In genomic region chr1:10575616-10576015, GRCh38 we compare ENCODE assay signal across 12 cellular contexts.
DNase-seq lines count a peak whose midpoint lies in the region; ATAC-seq, FAIRE-seq and TF ChIP-seq lines count a peak whose summit lies in the region.
"Had no signal": no experiment of that assay in that cellular context is flagged by ENCODE, and none has a peak within 500 bp of the region (broad histone marks: within the 10 kb centered on the region; RNA-seq: fewer than 3 reads in every experiment).

No MANE protein-coding gene starts in this region.

- POLR2A ChIA-PET in AG04450 (lab: Yijun Ruan, JAX): no interaction called here

- no peak for ATAC-seq in HG03460 (IDR thresholded peaks at IDR 0.05; ENCODE audit: unreplicated experiment)
- no peak for ATAC-seq in GM21367 (IDR thresholded peaks at IDR 0.05; ENCODE audit: unreplicated experiment)

- peak; percentile 26 for DNase-seq in AG04450 (ENCODE audit: low read depth, low spot score)
- DNase-seq in HT1080 (ENCODE audit: low read depth): peak; percentile 85
- DNase-seq in astrocyte (ENCODE audit: low read depth): peak; percentile 80
- peak; percentile 56 for DNase-seq in glomerular visceral epithelial cell (ENCODE audit: extremely low spot score)
- no peak for DNase-seq in T-helper 9 cell
- DNase-seq in C1 segment of cervical spinal cord (lab: John Stamatoyannopoulos, UW): no peak
- DNase-seq: NCI-H2029 treated with DMSO at 0.1 percent for 48 hours had no signal

- peaks cover 18% of the 10 kb centered on the region for H3K4me1 Mint-ChIP-seq in astrocyte (ENCODE audit: low read depth, unreplicated experiment)
- H3K4me1 Mint-ChIP-seq: B cell had no signal

- H3K27ac Mint-ChIP-seq in astrocyte (ENCODE audit: unreplicated experiment): peak overlapping the region; percentile 89
- H3K27ac Mint-ChIP-seq: B cell, brain, progenitor cell of endocrine pancreas had no signal

- no peaks in the 10 kb centered on the region for H3K79me2 ChIP-seq in astrocyte (ENCODE audit: insufficient read depth, low read length)

- CTCF ChIA-PET in AG04450 (lab: Charles Lee): no interaction called here

- no peaks in the 10 kb centered on the region for H3K36me3 ChIP-seq in astrocyte (ENCODE audit: insufficient read depth, low read length)

- peaks cover 6% of the 10 kb centered on the region for H3K36me3 Mint-ChIP-seq in astrocyte (ENCODE audit: low read depth, unreplicated experiment)

- no peaks in the 10 kb centered on the region for H3K27me3 ChIP-seq in AG04450 (ENCODE audit: control insufficient read depth, insufficient read depth, low read length)
- H3K27me3 ChIP-seq in astrocyte (ENCODE audit: insufficient read depth, low read length): no peaks in the 10 kb centered on the region

- peak overlapping the region; percentile 35 for H3K4me2 ChIP-seq in astrocyte (ENCODE audit: low read length)

- peak; percentile 94 for FAIRE-seq in astrocyte (lab: Jason Lieb, UNC)

- H3K4me3 ChIP-seq in AG04450 (ENCODE audit: low read depth, low read length): no peak overlapping the region
- no peak overlapping the region for H3K4me3 ChIP-seq in astrocyte (ENCODE audit: insufficient read depth, low read depth, low read length)

- peaks cover 5% of the 10 kb centered on the region for H3K4me1 ChIP-seq in astrocyte (ENCODE audit: insufficient read depth, low read length)

- H3K27me3 Mint-ChIP-seq in astrocyte (ENCODE audit: low read depth, unreplicated experiment): no peaks in the 10 kb centered on the region
- H3K27me3 Mint-ChIP-seq: B cell, brain, progenitor cell of endocrine pancreas had no signal

- H3K27ac ChIP-seq in AG04450 (ENCODE audit: low read depth, low read length): no peak overlapping the region
- H3K27ac ChIP-seq in astrocyte (ENCODE audit: low read depth, low read length): peak overlapping the region; percentile 58

- H2AFZ ChIP-seq in astrocyte (ENCODE audit: low read depth, low read length): no peak overlapping the region

- no peaks in the 10 kb centered on the region for H4K20me1 ChIP-seq in astrocyte (ENCODE audit: insufficient read depth, low read length)

- no peak overlapping the region for H3K4me3 Mint-ChIP-seq in astrocyte (ENCODE audit: unreplicated experiment)
- H3K4me3 Mint-ChIP-seq: B cell, brain had no signal

- H3K9me3 ChIP-seq in AG04450 (ENCODE audit: control insufficient read depth, insufficient read depth, low read length): no peaks in the 10 kb centered on the region; the same call in 1 of the 2 replicates
- H3K9me3 ChIP-seq in astrocyte (ENCODE audit: insufficient read depth, low read depth, low read length): no peaks in the 10 kb centered on the region

- no peaks in the 10 kb centered on the region for H3K9me3 Mint-ChIP-seq in astrocyte (ENCODE audit: unreplicated experiment)

- no peak overlapping the region for H3K9ac ChIP-seq in astrocyte (ENCODE audit: low read length)

- TF ChIP-seq CTCF in AG04450 (IDR thresholded peaks at IDR 0.05; ENCODE audit: low read depth, low read length) (no peak), astrocyte (IDR thresholded peaks at IDR 0.05; ENCODE audit: insufficient read depth, low read depth, low read length) (no peak)

Comparison
In these comparisons a context has a peak if more than half of its experiments do, and no peak if none do; other contexts are left out.
1. DNase-seq: peak in AG04450 (single experiment), HT1080 (single experiment), astrocyte (single experiment) and glomerular visceral epithelial cell (single experiment); none in T-helper 9 cell (single experiment) and C1 segment of cervical spinal cord (0 of 14).